ENCODE assay signal across 13 cellular contexts in genomic region chr14:52348796-52349195, GRCh38. TPM values are rescaled to one million over a fixed set of nuclear protein-coding genes. Genes with fewer than 3 reads are reported as not detected.
DNase-seq lines count a peak whose midpoint lies in the region; ATAC-seq and TF ChIP-seq lines count a peak whose summit lies in the region.
"Had no signal": no experiment of that assay in that cellular context is flagged by ENCODE, and none has a peak within 500 bp of the region (broad histone marks: within the 10 kb centered on the region; RNA-seq: fewer than 3 reads in every experiment).

No MANE protein-coding gene starts in this region.

- H3K36me3 ChIP-seq in suprapubic skin: no peaks in the 10 kb centered on the region
- H3K36me3 ChIP-seq: upper lobe of left lung had no signal

- no peaks in the 10 kb centered on the region for H3K27me3 ChIP-seq in suprapubic skin
- H3K27me3 ChIP-seq: upper lobe of left lung had no signal

- H3K4me3 Mint-ChIP-seq in activated CD8-positive, alpha-beta T cell treated with anti-CD3 and anti-CD28 coated beads for 36 hours: no peak overlapping the region
- no peak overlapping the region for H3K4me3 Mint-ChIP-seq in activated CD8-positive, alpha-beta T cell treated with anti-CD3 and anti-CD28 coated beads, Interleukin-2, amount 10 ng/mL, durations not matched to agents 7 days and 5 days
- H3K4me3 Mint-ChIP-seq: nephron progenitor cell had no signal

- TF ChIP-seq CTCF in activated CD8-positive, alpha-beta T cell treated with anti-CD3 and anti-CD28 coated beads for 36 hours (IDR thresholded peaks at IDR 0.05): no peak
- TF ChIP-seq CTCF in VCaP (conservative IDR thresholded peaks at IDR 0.05): no peak
- TF ChIP-seq CTCF in suprapubic skin (IDR thresholded peaks at IDR 0.05): no peak
- TF ChIP-seq CTCF in GM10248 (IDR thresholded peaks at IDR 0.05; ENCODE audit: control extremely low read depth, extremely low read depth, low read depth, missing control alignments): no peak

- TF ChIP-seq POLR2A in suprapubic skin (IDR thresholded peaks at IDR 0.05): no peak

- H3K4me1 ChIP-seq in suprapubic skin: peaks cover 21% of the 10 kb centered on the region

- POLR2A ChIA-PET in activated CD8-positive, alpha-beta T cell treated with anti-CD3 and anti-CD28 coated beads for 36 hours (lab: Charles Lee): no interaction called here
- POLR2A ChIA-PET in activated CD8-positive, alpha-beta T cell treated with anti-CD3 and anti-CD28 coated beads, Interleukin-2, amount 10 ng/mL, durations not matched to agents 7 days and 5 days (lab: Charles Lee): no interaction called here
- POLR2A ChIA-PET in GM10248 (lab: Yijun Ruan, JAX): no interaction called here

- no peaks in the 10 kb centered on the region for H3K9me3 ChIP-seq in suprapubic skin
- H3K9me3 ChIP-seq: upper lobe of left lung had no signal

- no peak for DNase-seq in activated CD8-positive, alpha-beta T cell treated with anti-CD3 and anti-CD28 coated beads for 36 hours
- DNase-seq in activated CD8-positive, alpha-beta T cell treated with anti-CD3 and anti-CD28 coated beads, Interleukin-2, amount 10 ng/mL, durations not matched to agents 7 days and 5 days: no peak
- DNase-seq in fibroblast of peridontal ligament (ENCODE audit: extremely low read depth) (peak; percentile 63), suprapubic skin (ENCODE audit: low spot score in 2 of 2) (no peak), GM10248 (ENCODE audit: extremely low spot score) (no peak), cortex of kidney (lab: John Stamatoyannopoulos, UW) (no peak)
- DNase-seq: activated CD4-positive, alpha-beta T cell treated with anti-CD3 and anti-CD28 coated beads for 1 hour; NCI-H1694; NCI-H748 treated with DMSO at 0.1 percent for 48 hours; nephron progenitor cell; upper lobe of left lung had no signal

- H3K27ac Mint-ChIP-seq in activated CD8-positive, alpha-beta T cell treated with anti-CD3 and anti-CD28 coated beads for 36 hours: peak overlapping the region; percentile 42
- no peak overlapping the region for H3K27ac Mint-ChIP-seq in activated CD8-positive, alpha-beta T cell treated with anti-CD3 and anti-CD28 coated beads, Interleukin-2, amount 10 ng/mL, durations not matched to agents 7 days and 5 days
- H3K27ac Mint-ChIP-seq: nephron progenitor cell had no signal

- ATAC-seq in activated CD8-positive, alpha-beta T cell treated with anti-CD3 and anti-CD28 coated beads for 36 hours: no peak
- no peak for ATAC-seq in activated CD8-positive, alpha-beta T cell treated with anti-CD3 and anti-CD28 coated beads, Interleukin-2, amount 10 ng/mL, durations not matched to agents 7 days and 5 days
- ATAC-seq in HG02678 (IDR thresholded peaks at IDR 0.05; ENCODE audit: unreplicated experiment): no peak

- H3K27ac ChIP-seq in VCaP (peak overlapping the region; percentile 93), suprapubic skin (peak overlapping the region; percentile 31)
- H3K27ac ChIP-seq: upper lobe of left lung had no signal

- peaks cover 1% of the 10 kb centered on the region for H3K27me3 Mint-ChIP-seq in activated CD8-positive, alpha-beta T cell treated with anti-CD3 and anti-CD28 coated beads for 36 hours
- H3K27me3 Mint-ChIP-seq in activated CD8-positive, alpha-beta T cell treated with anti-CD3 and anti-CD28 coated beads, Interleukin-2, amount 10 ng/mL, durations not matched to agents 7 days and 5 days (ENCODE audit: low read depth): no peaks in the 10 kb centered on the region

- H3K36me3 Mint-ChIP-seq in activated CD8-positive, alpha-beta T cell treated with anti-CD3 and anti-CD28 coated beads for 36 hours (ENCODE audit: low read depth): peaks cover 3% of the 10 kb centered on the region
- peaks cover 49% of the 10 kb centered on the region for H3K36me3 Mint-ChIP-seq in activated CD8-positive, alpha-beta T cell treated with anti-CD3 and anti-CD28 coated beads, Interleukin-2, amount 10 ng/mL, durations not matched to agents 7 days and 5 days (ENCODE audit: low read depth)

- CTCF ChIA-PET in activated CD8-positive, alpha-beta T cell treated with anti-CD3 and anti-CD28 coated beads for 36 hours (lab: Charles Lee): no interaction called here
- CTCF ChIA-PET in activated CD8-positive, alpha-beta T cell treated with anti-CD3 and anti-CD28 coated beads, Interleukin-2, amount 10 ng/mL, durations not matched to agents 7 days and 5 days (lab: Charles Lee): interaction anchor here (1.3 kb wide), 1 partner anchor 34 kb away, joined by 3 read pairs; the partner anchor contains the start of gene PTGER2
- CTCF ChIA-PET in GM10248 (lab: Yijun Ruan, JAX): no interaction called here

- TF ChIP-seq EP300 in suprapubic skin (IDR thresholded peaks at IDR 0.05): no peak

- WGBS in suprapubic skin: 28% methylated on average over 2 of the region's 2 CpGs

- H3K9me3 Mint-ChIP-seq in activated CD8-positive, alpha-beta T cell treated with anti-CD3 and anti-CD28 coated beads for 36 hours: no peaks in the 10 kb centered on the region
- peaks cover 23% of the 10 kb centered on the region for H3K9me3 Mint-ChIP-seq in activated CD8-positive, alpha-beta T cell treated with anti-CD3 and anti-CD28 coated beads, Interleukin-2, amount 10 ng/mL, durations not matched to agents 7 days and 5 days (ENCODE audit: insufficient read depth)

- intact Hi-C loops in activated CD8-positive, alpha-beta T cell treated with anti-CD3 and anti-CD28 coated beads for 36 hours (cut with micrococcal nuclease): no loop called here

- H3K4me3 ChIP-seq in suprapubic skin: no peak overlapping the region
- H3K4me3 ChIP-seq: upper lobe of left lung had no signal

- H3K4me1 Mint-ChIP-seq in activated CD8-positive, alpha-beta T cell treated with anti-CD3 and anti-CD28 coated beads for 36 hours (ENCODE audit: low read depth): peaks cover 49% of the 10 kb centered on the region
- peaks cover 54% of the 10 kb centered on the region for H3K4me1 Mint-ChIP-seq in activated CD8-positive, alpha-beta T cell treated with anti-CD3 and anti-CD28 coated beads, Interleukin-2, amount 10 ng/mL, durations not matched to agents 7 days and 5 days (ENCODE audit: low read depth)

RNA-seq across cellular contexts. Expression of gene PTGER2, which starts 34.7 kb away (rescaled TPM):
- 10 to 100 TPM; 19.5 to 19.9 TPM for total RNA-seq in activated CD8-positive, alpha-beta T cell treated with anti-CD3 and anti-CD28 coated beads for 36 hours
- 100 to 1,000 TPM; 116 to 119 TPM for total RNA-seq in activated CD8-positive, alpha-beta T cell treated with anti-CD3 and anti-CD28 coated beads, Interleukin-2, amount 10 ng/mL, durations not matched to agents 7 days and 5 days
- 1 to 10 TPM in 1 of 4 donors, under 1 TPM in 3; 0.49 to 1.0 (median 0.68) TPM for total RNA-seq in suprapubic skin

Comparison
In these comparisons a context has a peak if more than half of its experiments do, and no peak if none do; other contexts are left out.
1. RNA of gene PTGER2, which starts 34.7 kb away (total RNA-seq): 116 to 119 TPM in activated CD8-positive, alpha-beta T cell treated with anti-CD3 and anti-CD28 coated beads, Interleukin-2, amount 10 ng/mL, durations not matched to agents 7 days and 5 days and 19.5 to 19.9 TPM in activated CD8-positive, alpha-beta T cell treated with anti-CD3 and anti-CD28 coated beads for 36 hours; 0.49 to 1.0 TPM in suprapubic skin; every median in the first group is over 10 times any median in the second.